8 cellular contexts compared by ENCODE assay signal in genomic region chr7:104883718-104884452, GRCh38.
DNase-seq lines count a peak whose midpoint lies in the region; ATAC-seq, FAIRE-seq and TF ChIP-seq lines count a peak whose summit lies in the region.

No MANE protein-coding gene starts in this region.

- no peaks in the 10 kb centered on the region for H3K9me3 ChIP-seq in kidney (ENCODE audit: control insufficient read depth in 1 of 2, low read length in 2 of 2)

- H3K27ac Mint-ChIP-seq in activated B cell treated with CpG ODN at 0.5 μM for 24 hours: no peak overlapping the region

- H3K27me3 Mint-ChIP-seq in activated B cell treated with CpG ODN at 0.5 μM for 24 hours: peaks cover 1% of the 10 kb centered on the region

- CTCF ChIA-PET in activated B cell treated with CpG ODN at 0.5 μM for 24 hours (lab: Charles Lee): interaction anchor here (0.6 to 7.0 kb wide), 18 partner anchors 10 to 705 kb away, joined by 3 to 129 read pairs (median 5); no protein-coding TSS in a partner anchor

- H3K4me3 Mint-ChIP-seq in activated B cell treated with CpG ODN at 0.5 μM for 24 hours: no peak overlapping the region

- peak overlapping the region in 1 of 2 donors; percentile 51 for H3K9ac ChIP-seq in kidney (ENCODE audit: low read length in 2 of 2)

- H3K36me3 ChIP-seq in bronchial epithelial cell (ENCODE audit: control insufficient read depth, insufficient read depth, low read length) (no peaks in the 10 kb centered on the region), kidney (ENCODE audit: control insufficient read depth in 1 of 2, insufficient read depth in 2 of 2, low read length in 2 of 2) (peaks cover 0 to 20% of the 10 kb centered on the region in 2 donors)

- H3K27me3 ChIP-seq in bronchial epithelial cell (ENCODE audit: control insufficient read depth, insufficient read depth, low read length): no peaks in the 10 kb centered on the region

- H3K27ac ChIP-seq in kidney (ENCODE audit: low read depth in 2 of 2, low read length in 2 of 2): peak overlapping the region; percentile 57 to 86

- DNase-seq in AG08395 (ENCODE audit: low spot score) (peak; percentile 90), NCI-H2171 treated with DMSO at 0.1 percent for 48 hours (lab: John Stamatoyannopoulos, UW) (peak; percentile 71), activated B cell treated with CpG ODN at 0.5 μM for 24 hours (peak; percentile 57), bronchial epithelial cell (ENCODE audit: low read depth) (peak; percentile 80), kidney (peak; percentile 90)
- DNase-seq in stimulated activated CD4-positive, alpha-beta T cell treated with anti-CD3 and anti-CD28 coated beads, Interleukin-15, amount 100 ng/mL, for 48 hours (ENCODE audit: low read depth in 2 of 2): peak; percentile 44 to 71

- no peaks in the 10 kb centered on the region for H3K36me3 Mint-ChIP-seq in activated B cell treated with CpG ODN at 0.5 μM for 24 hours (ENCODE audit: low read depth)

- H3K4me1 Mint-ChIP-seq in activated B cell treated with CpG ODN at 0.5 μM for 24 hours: peaks cover 6% of the 10 kb centered on the region

- POLR2A ChIA-PET in activated B cell treated with CpG ODN at 0.5 μM for 24 hours (lab: Charles Lee): no interaction called here

- intact Hi-C loops in activated B cell treated with CpG ODN at 0.5 μM for 24 hours (cut with micrococcal nuclease) (loop anchor here (1.0 to 5.0 kb wide), 3 partner anchors 34 to 705 kb away; no protein-coding TSS in a partner anchor), kidney (cut with DNase I) (no loop called here)

- FAIRE-seq in bronchial epithelial cell (lab: Jason Lieb, UNC): no peak
- no peak for FAIRE-seq in kidney (lab: Jason Lieb, UNC)

- ATAC-seq in GM18868 (IDR thresholded peaks at IDR 0.05; ENCODE audit: unreplicated experiment) (peak; percentile 90), HG03097 (IDR thresholded peaks at IDR 0.05; ENCODE audit: low FRiP score, unreplicated experiment) (peak; percentile 58), activated B cell treated with CpG ODN at 0.5 μM for 24 hours (ENCODE audit: low read depth) (peak; percentile 84)

- no peak overlapping the region for H3K4me3 ChIP-seq in bronchial epithelial cell (ENCODE audit: low read depth, low read length)
- peak overlapping the region; percentile 31 to 51 for H3K4me3 ChIP-seq in kidney (ENCODE audit: low read length in 2 of 2)

- TF ChIP-seq CTCF in activated B cell treated with CpG ODN at 0.5 μM for 24 hours (IDR thresholded peaks at IDR 0.05) (peak; percentile 21), bronchial epithelial cell (IDR thresholded peaks at IDR 0.05; ENCODE audit: insufficient read depth, low read length, severe bottlenecking) (peak; percentile 97), kidney (IDR thresholded peaks at IDR 0.05; ENCODE audit: borderline replicate concordance, extremely low read depth, insufficient read depth) (peak; percentile 87)

- peaks cover 2% of the 10 kb centered on the region for H3K9me3 Mint-ChIP-seq in activated B cell treated with CpG ODN at 0.5 μM for 24 hours

- peaks cover 6 to 19% of the 10 kb centered on the region in 2 donors for H3K4me1 ChIP-seq in kidney (ENCODE audit: control insufficient read depth in 1 of 2, insufficient read depth in 1 of 2, low read depth in 1 of 2, low read length in 2 of 2)

Comparison
In these comparisons a context has a peak if more than half of its experiments do, and no peak if none do; other contexts are left out.
1. CTCF ChIP-seq: peak in every context shown above with its lines; median percentile 97 in bronchial epithelial cell; 87 in kidney; 21 in activated B cell treated with CpG ODN at 0.5 μM for 24 hours.